Comparison of ENCODE assay signal across 19 cellular contexts in genomic region chr21:45330851-45331261, GRCh38. TPM values are rescaled to one million over a fixed set of nuclear protein-coding genes. Genes with fewer than 3 reads are reported as not detected.
DNase-seq lines count a peak whose midpoint lies in the region; ATAC-seq and TF ChIP-seq lines count a peak whose summit lies in the region.
"Had no signal": no experiment of that assay in that cellular context is flagged by ENCODE, and none has a peak within 500 bp of the region (broad histone marks: within the 10 kb centered on the region; RNA-seq: fewer than 3 reads in every experiment).

No MANE protein-coding gene starts in this region.

- no peak for TF ChIP-seq CTCF in endodermal cell (conservative IDR thresholded peaks at IDR 0.05)

- H3K4me3 Mint-ChIP-seq in endodermal cell = no peak overlapping the region
- H3K4me3 Mint-ChIP-seq: memory B cell, neural crest cell had no signal

- H3K36me3 ChIP-seq in endodermal cell (ENCODE audit: control insufficient read depth, insufficient read depth, low read length) = no peaks in the 10 kb centered on the region
- no peaks in the 10 kb centered on the region for H3K36me3 ChIP-seq in muscle layer of colon (ENCODE audit: insufficient read depth, low read length)
- H3K36me3 ChIP-seq: colonic mucosa, stomach had no signal

- H3K27me3 ChIP-seq in endodermal cell (ENCODE audit: control insufficient read depth, insufficient read depth, low read length, poor library complexity, severe bottlenecking) = no peaks in the 10 kb centered on the region
- no peaks in the 10 kb centered on the region for H3K27me3 ChIP-seq in muscle layer of colon (ENCODE audit: control insufficient read depth in 1 of 2, insufficient read depth in 2 of 2, low read length in 2 of 2)
- H3K27me3 ChIP-seq: colonic mucosa had no signal

- H3K27ac ChIP-seq in endodermal cell (ENCODE audit: low read depth, low read length) (no peak overlapping the region), muscle layer of colon (ENCODE audit: low read depth, low read length) (peak overlapping the region; percentile 83)
- H3K27ac ChIP-seq: colonic mucosa, epithelial cell of prostate had no signal

- H3K9me3 ChIP-seq in endodermal cell (ENCODE audit: control insufficient read depth, low read length) = no peaks in the 10 kb centered on the region
- no peaks in the 10 kb centered on the region for H3K9me3 ChIP-seq in muscle layer of colon (ENCODE audit: low read length)
- H3K9me3 ChIP-seq: colonic mucosa, stomach had no signal

- peak overlapping the region; percentile 41 for H3K9ac ChIP-seq in endodermal cell (ENCODE audit: extremely low read depth, low read length, poor library complexity, severe bottlenecking)
- no peak overlapping the region for H3K9ac ChIP-seq in muscle layer of colon (ENCODE audit: low read length)

- no peak overlapping the region for H3K27ac Mint-ChIP-seq in endodermal cell
- H3K27ac Mint-ChIP-seq: memory B cell had no signal

- DNase-seq in left cardiac atrium (peak; percentile 10), left ventricle myocardium superior (no peak), endodermal cell (peak; percentile 56), dermis blood vessel endothelial cell (no peak), HuH-7.5 (ENCODE audit: low spot score) (no peak), CD1c-positive myeloid dendritic cell (ENCODE audit: extremely low spot score) (no peak), DMS53 treated with DMSO at 0.1 percent for 48 hours (lab: John Stamatoyannopoulos, UW; ENCODE audit: unreplicated experiment) (no peak)
- DNase-seq: activated CD4-positive, alpha-beta T cell treated with anti-CD3 and anti-CD28 coated beads for 48 hours; activated naive CD4-positive, alpha-beta T cell; colonic mucosa; NCI-H2081 treated with DMSO at 0.1 percent for 48 hours; NCI-H526 treated with DMSO at 0.1 percent for 48 hours; OCI-M1; stimulated activated CD4-positive, alpha-beta T cell treated with anti-CD3 and anti-CD28 coated beads, Interleukin-1b, Interleukin-23, amount 100 ng/mL, for 48 hours; stomach had no signal

- intact Hi-C loops in left cardiac atrium (cut with DNase I) (no loop called here), left ventricle myocardium superior (cut with micrococcal nuclease) (no loop called here)

- 89 to 92% methylated on average over 12 to 18 of the region's 18 CpGs for WGBS in endodermal cell (ENCODE audit: insufficient coverage in 1 of 2, insufficient read length in 1 of 2), 2 experiments

- no peak for ATAC-seq in left cardiac atrium
- no peak for ATAC-seq in left ventricle myocardium superior

- no peaks in the 10 kb centered on the region for H3K27me3 Mint-ChIP-seq in endodermal cell (ENCODE audit: insufficient read depth)

- H3K36me3 Mint-ChIP-seq in endodermal cell (ENCODE audit: low read depth) = no peaks in the 10 kb centered on the region
- H3K36me3 Mint-ChIP-seq: memory B cell had no signal

- peaks cover 41% of the 10 kb centered on the region for H3K4me1 Mint-ChIP-seq in endodermal cell

- H3K4me3 ChIP-seq in endodermal cell (ENCODE audit: low read length) (no peak overlapping the region), muscle layer of colon (ENCODE audit: low read depth in 1 of 2, low read length in 2 of 2) (no peak overlapping the region)
- H3K4me3 ChIP-seq: colonic mucosa, stomach had no signal

- no peaks in the 10 kb centered on the region for H3K9me3 Mint-ChIP-seq in endodermal cell
- H3K9me3 Mint-ChIP-seq: memory B cell, neural crest cell had no signal

- peaks cover 23% of the 10 kb centered on the region for H3K4me1 ChIP-seq in endodermal cell (ENCODE audit: control insufficient read depth, insufficient read depth, low read length)
- H3K4me1 ChIP-seq in muscle layer of colon (ENCODE audit: insufficient read depth, low read length) = peaks cover 16% of the 10 kb centered on the region
- H3K4me1 ChIP-seq: colonic mucosa had no signal

RNA-seq across cellular contexts. Expression of gene POFUT2, which starts 43.2 kb away (rescaled TPM):
- total RNA-seq in left cardiac atrium = 10 to 100 TPM; 18.1 to 20.3 TPM
- total RNA-seq in left ventricle myocardium superior = 15.7 TPM
- 10 to 100 TPM; 49.0 to 73.3 TPM for total RNA-seq in endodermal cell
- 55.1 TPM for polyA plus RNA-seq in endodermal cell (2013, experiment 1 of 2)
- 46.9 TPM for polyA plus RNA-seq in endodermal cell (2013, experiment 2 of 2)
- 19.4 and 31.0 TPM in 2 replicates for total RNA-seq in dermis blood vessel endothelial cell

Comparison
In these comparisons a context has a peak if more than half of its experiments do, and no peak if none do; other contexts are left out.
1. DNase-seq: peak in left cardiac atrium (single experiment) and endodermal cell (single experiment); none in left ventricle myocardium superior (single experiment), dermis blood vessel endothelial cell (single experiment), HuH-7.5 (single experiment), CD1c-positive myeloid dendritic cell (single experiment) and DMS53 treated with DMSO at 0.1 percent for 48 hours (single experiment).